Comparison of ENCODE assay signal across 1 cellular context in genomic region chr9:93859431-93860215, GRCh38.
TF ChIP-seq lines count a peak whose summit lies in the region.

No MANE protein-coding gene starts in this region.

TF ChIP-seq in GM23338, 12 proteins besides CTCF, POLR2A, EP300 and RAD21 (continued from another document):
- no peak for TF ChIP-seq REST (IDR thresholded peaks at IDR 0.05; ENCODE audit: unreplicated experiment)
- no peak for TF ChIP-seq POLR2AphosphoS5 (IDR thresholded peaks at IDR 0.05; ENCODE audit: low read depth)
- no peak for TF ChIP-seq ZNF462 (CRISPR knock-in tag; IDR thresholded peaks at IDR 0.05)
- no peak for TF ChIP-seq ETS1 (IDR thresholded peaks at IDR 0.05)
- no peak for TF ChIP-seq NANOG (IDR thresholded peaks at IDR 0.05; ENCODE audit: borderline replicate concordance)
- TF ChIP-seq EZH2phosphoT487 (IDR thresholded peaks at IDR 0.05; ENCODE audit: unreplicated experiment), result no peak
